Comparison of ENCODE assay signal across 2 cellular contexts in genomic region chr9:130630506-130631330, GRCh38.
TF ChIP-seq lines count a peak whose summit lies in the region.

No MANE protein-coding gene starts in this region.

TF ChIP-seq in GM23338, 12 proteins besides CTCF, POLR2A, EP300 and RAD21 (continued from another document):
- TF ChIP-seq REST (IDR thresholded peaks at IDR 0.05; ENCODE audit: unreplicated experiment) (no peak), ZNF462 (CRISPR knock-in tag; IDR thresholded peaks at IDR 0.05) (no peak), EZH2 (IDR thresholded peaks at IDR 0.05; ENCODE audit: low read depth, unreplicated experiment) (no peak), STAT1 (IDR thresholded peaks at IDR 0.05; ENCODE audit: unreplicated experiment) (no peak)

TF ChIP-seq in WTC11, 78 proteins besides CTCF, POLR2A, EP300 and RAD21 (continued from another document):
- TF ChIP-seq, protein P1, sequence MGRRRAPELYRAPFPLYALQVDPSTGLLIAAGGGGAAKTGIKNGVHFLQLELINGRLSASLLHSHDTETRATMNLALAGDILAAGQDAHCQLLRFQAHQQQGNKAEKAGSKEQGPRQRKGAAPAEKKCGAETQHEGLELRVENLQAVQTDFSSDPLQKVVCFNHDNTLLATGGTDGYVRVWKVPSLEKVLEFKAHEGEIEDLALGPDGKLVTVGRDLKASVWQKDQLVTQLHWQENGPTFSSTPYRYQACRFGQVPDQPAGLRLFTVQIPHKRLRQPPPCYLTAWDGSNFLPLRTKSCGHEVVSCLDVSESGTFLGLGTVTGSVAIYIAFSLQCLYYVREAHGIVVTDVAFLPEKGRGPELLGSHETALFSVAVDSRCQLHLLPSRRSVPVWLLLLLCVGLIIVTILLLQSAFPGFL (CRISPR knock-in tag; IDR thresholded peaks at IDR 0.05; ENCODE audit: borderline replicate concordance): no peak
- TF ChIP-seq MAX (CRISPR knock-in tag; IDR thresholded peaks at IDR 0.05) (no peak), ELF4 (CRISPR knock-in tag; IDR thresholded peaks at IDR 0.05; ENCODE audit: low read depth) (no peak), GABPB1 (CRISPR knock-in tag; IDR thresholded peaks at IDR 0.05) (no peak), ZNF416 (CRISPR knock-in tag; IDR thresholded peaks at IDR 0.05) (no peak), NR2C2 (CRISPR knock-in tag; IDR thresholded peaks at IDR 0.05) (no peak), EMX1 (CRISPR knock-in tag; IDR thresholded peaks at IDR 0.05) (no peak), CBFB (CRISPR knock-in tag; IDR thresholded peaks at IDR 0.05; ENCODE audit: low read depth) (no peak), RELA (CRISPR knock-in tag; IDR thresholded peaks at IDR 0.05; ENCODE audit: borderline replicate concordance) (no peak), FOXJ3 (CRISPR knock-in tag; IDR thresholded peaks at IDR 0.05; ENCODE audit: borderline replicate concordance) (no peak), NR1H2 (CRISPR knock-in tag; IDR thresholded peaks at IDR 0.05) (no peak), SP1 (CRISPR knock-in tag; conservative IDR thresholded peaks at IDR 0.05) (no peak)
- TF ChIP-seq, protein P2, sequence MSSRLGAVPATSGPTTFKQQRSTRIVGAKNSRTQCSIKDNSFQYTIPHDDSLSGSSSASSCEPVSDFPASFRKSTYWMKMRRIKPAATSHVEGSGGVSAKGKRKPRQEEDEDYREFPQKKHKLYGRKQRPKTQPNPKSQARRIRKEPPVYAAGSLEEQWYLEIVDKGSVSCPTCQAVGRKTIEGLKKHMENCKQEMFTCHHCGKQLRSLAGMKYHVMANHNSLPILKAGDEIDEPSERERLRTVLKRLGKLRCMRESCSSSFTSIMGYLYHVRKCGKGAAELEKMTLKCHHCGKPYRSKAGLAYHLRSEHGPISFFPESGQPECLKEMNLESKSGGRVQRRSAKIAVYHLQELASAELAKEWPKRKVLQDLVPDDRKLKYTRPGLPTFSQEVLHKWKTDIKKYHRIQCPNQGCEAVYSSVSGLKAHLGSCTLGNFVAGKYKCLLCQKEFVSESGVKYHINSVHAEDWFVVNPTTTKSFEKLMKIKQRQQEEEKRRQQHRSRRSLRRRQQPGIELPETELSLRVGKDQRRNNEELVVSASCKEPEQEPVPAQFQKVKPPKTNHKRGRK (CRISPR knock-in tag; IDR thresholded peaks at IDR 0.05; ENCODE audit: borderline replicate concordance): no peak
